In the genomic region with DNA sequence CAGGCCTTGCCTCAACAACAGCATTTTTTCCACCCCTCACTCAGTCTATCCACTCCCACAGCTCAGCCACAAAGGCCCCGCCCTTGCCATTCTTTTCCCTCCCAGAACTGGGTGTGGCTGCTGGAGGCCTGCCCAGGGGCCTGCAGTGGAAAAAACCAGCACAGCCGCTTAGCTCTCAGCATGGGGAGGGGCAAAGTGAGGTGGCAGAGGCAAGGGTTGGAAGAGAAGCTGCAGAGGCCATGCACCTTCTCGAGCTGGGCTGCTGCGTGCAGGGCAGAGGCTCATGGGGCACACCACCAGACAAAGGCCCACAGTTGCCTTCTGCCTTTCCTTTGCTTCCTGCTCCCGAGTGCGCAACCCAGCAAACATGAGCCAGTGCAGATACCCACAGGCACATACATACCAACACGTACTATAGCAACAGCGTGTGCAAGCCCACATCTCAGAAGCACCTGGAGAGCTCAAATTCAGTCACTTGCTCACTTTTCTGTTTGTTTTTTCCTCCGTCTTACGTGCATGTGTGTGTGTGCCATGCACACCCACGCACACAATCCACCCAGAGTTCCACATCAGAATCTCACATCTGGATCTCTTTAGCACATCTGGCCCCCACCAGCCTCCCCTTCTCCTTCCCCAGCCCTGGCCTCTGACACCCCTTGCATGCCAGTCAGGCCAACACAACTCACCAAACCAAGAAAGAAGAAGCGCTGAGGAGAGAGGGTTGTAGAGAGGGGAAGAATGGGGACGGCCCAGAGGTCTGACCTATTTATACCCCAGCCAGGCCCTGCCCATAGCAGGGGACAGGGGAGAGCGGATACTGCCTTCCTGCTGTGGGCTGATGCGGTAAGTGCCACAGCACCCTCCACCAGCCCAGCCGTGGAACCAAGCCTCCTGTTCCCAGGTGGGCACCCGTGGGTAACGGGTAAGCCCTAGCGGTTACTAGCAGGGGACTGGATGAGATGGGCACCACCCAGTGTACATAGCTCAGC, we compare ENCODE assay signal across 8 cellular contexts. TPM values are rescaled to one million over a fixed set of nuclear protein-coding genes. Genes with fewer than 3 reads are reported as not detected.
DNase-seq lines count a peak whose midpoint lies in the region; ATAC-seq and TF ChIP-seq lines count a peak whose summit lies in the region.

S100A4 (minus strand) TSS at position 740 of the 989 bp plus-strand sequence. CDS start 1,012 bp downstream, outside the sequence.

- no peak for TF ChIP-seq CTCF in natural killer cell (IDR thresholded peaks at IDR 0.05)

- peak within 1 kb of the TSS; percentile 29 for H3K4me3 ChIP-seq in Jurkat, Clone E6-1 (ENCODE audit: low read length)

- ATAC-seq in activated T-cell treated with anti-CD3 and anti-CD28 coated beads, Interleukin-2, amount 50 U/mL, for 4 hours, result peak; percentile 88 to 90
- peak; percentile 81 to 88 (median 88) for ATAC-seq in natural killer cell
- peak; percentile 84 to 85 for ATAC-seq in stimulated activated naive B cell treated with anti-CD40 and anti-IgM and Interleukin-4, amounts not matched to agents 10 μg/mL and 1 μg/mL and 100 μg/mL, for 72 hours (replicated peaks)

- DNase-seq in NCI-H1417 (lab: John Stamatoyannopoulos, UW) (peak; percentile 74 to 99 (median 81)), NCI-H1417 treated with DMSO at 0.1 percent for 48 hours (lab: John Stamatoyannopoulos, UW) (no peak), RPMI7951 (ENCODE audit: low read depth) (peak; percentile 96), fibroblast of gingiva (ENCODE audit: low read depth) (peak; percentile 96), natural killer cell (peak; percentile 50)
- DNase-seq in Jurkat, Clone E6-1 (ENCODE audit: low read depth, low spot score), result peak; percentile 94
- DNase-seq in activated T-cell treated with anti-CD3 and anti-CD28 coated beads, Interleukin-2, amount 50 U/mL, for 4 hours, result peak; percentile 87
- DNase-seq in stimulated activated naive B cell treated with anti-CD40 and anti-IgM and Interleukin-4, amounts not matched to agents 10 μg/mL and 1 μg/mL and 100 μg/mL, for 72 hours, result peak; percentile 83

- peak within 1 kb of the TSS; percentile 80 for H3K4me3 Mint-ChIP-seq in activated T-cell treated with anti-CD3 and anti-CD28 coated beads, Interleukin-2, amount 50 U/mL, for 4 hours
- peak within 1 kb of the TSS; percentile 98 for H3K4me3 Mint-ChIP-seq in natural killer cell
- H3K4me3 Mint-ChIP-seq in stimulated activated naive B cell treated with anti-CD40 and anti-IgM and Interleukin-4, amounts not matched to agents 10 μg/mL and 1 μg/mL and 100 μg/mL, for 72 hours, result peak within 1 kb of the TSS; percentile 87 to 90

- H3K9me3 Mint-ChIP-seq in activated T-cell treated with anti-CD3 and anti-CD28 coated beads, Interleukin-2, amount 50 U/mL, for 4 hours, result no peaks in the 10 kb centered on the region
- H3K9me3 Mint-ChIP-seq in natural killer cell, result no peaks in the 10 kb centered on the region
- peaks cover 0 to 4% of the 10 kb centered on the region in 2 donors for H3K9me3 Mint-ChIP-seq in stimulated activated naive B cell treated with anti-CD40 and anti-IgM and Interleukin-4, amounts not matched to agents 10 μg/mL and 1 μg/mL and 100 μg/mL, for 72 hours

- peaks cover 9% of the 10 kb centered on the region for H3K36me3 Mint-ChIP-seq in activated T-cell treated with anti-CD3 and anti-CD28 coated beads, Interleukin-2, amount 50 U/mL, for 4 hours (ENCODE audit: insufficient read depth)
- H3K36me3 Mint-ChIP-seq in natural killer cell, result no peaks in the 10 kb centered on the region
- H3K36me3 Mint-ChIP-seq in stimulated activated naive B cell treated with anti-CD40 and anti-IgM and Interleukin-4, amounts not matched to agents 10 μg/mL and 1 μg/mL and 100 μg/mL, for 72 hours, result peaks cover 19 to 38% of the 10 kb centered on the region in 2 donors

- peaks cover 69% of the 10 kb centered on the region for H3K4me1 Mint-ChIP-seq in activated T-cell treated with anti-CD3 and anti-CD28 coated beads, Interleukin-2, amount 50 U/mL, for 4 hours (ENCODE audit: low read depth)
- H3K4me1 Mint-ChIP-seq in natural killer cell, result peaks cover 57 to 84% of the 10 kb centered on the region in 2 donors
- H3K4me1 Mint-ChIP-seq in stimulated activated naive B cell treated with anti-CD40 and anti-IgM and Interleukin-4, amounts not matched to agents 10 μg/mL and 1 μg/mL and 100 μg/mL, for 72 hours, result peaks cover 50 to 71% of the 10 kb centered on the region in 2 donors

- intact Hi-C loops in natural killer cell (cut with micrococcal nuclease), result loop anchor here (1.0 kb wide), 1 partner anchor 9 kb away; no protein-coding TSS in a partner anchor

- H3K27me3 Mint-ChIP-seq in activated T-cell treated with anti-CD3 and anti-CD28 coated beads, Interleukin-2, amount 50 U/mL, for 4 hours (ENCODE audit: low read depth), result no peaks in the 10 kb centered on the region
- H3K27me3 Mint-ChIP-seq in natural killer cell (ENCODE audit: low read depth in 2 of 2), result no peaks in the 10 kb centered on the region
- H3K27me3 Mint-ChIP-seq in stimulated activated naive B cell treated with anti-CD40 and anti-IgM and Interleukin-4, amounts not matched to agents 10 μg/mL and 1 μg/mL and 100 μg/mL, for 72 hours, result peaks cover 0 to 13% of the 10 kb centered on the region in 2 donors

- H3K27ac Mint-ChIP-seq in natural killer cell, result peak within 1 kb of the TSS; percentile 94 to 98
- peak within 1 kb of the TSS; percentile 96 for H3K27ac Mint-ChIP-seq in stimulated activated naive B cell treated with anti-CD40 and anti-IgM and Interleukin-4, amounts not matched to agents 10 μg/mL and 1 μg/mL and 100 μg/mL, for 72 hours

RNA-seq across cellular contexts. Expression of gene S100A4, which starts in this region (rescaled TPM):
- polyA plus RNA-seq in Jurkat, Clone E6-1 (2012; ENCODE audit: insufficient read depth, insufficient read length), result 41.9 TPM
- total RNA-seq in RPMI7951 (2014; rRNA removed; shearing (Covaris generic)), result 836 and 954 TPM in 2 replicates
- 10 to 100 TPM; 19.6 to 40.3 (median 21.7) TPM for total RNA-seq in activated T-cell treated with anti-CD3 and anti-CD28 coated beads, Interleukin-2, amount 50 U/mL, for 4 hours
- 100 to 1,000 TPM; 509 to 689 (median 597) TPM for total RNA-seq in natural killer cell

Comparison
In these comparisons a context has a peak if more than half of its experiments do, and no peak if none do; other contexts are left out.
1. RNA of gene S100A4 (total RNA-seq): 836 to 954 TPM in RPMI7951 and 509 to 689 TPM in natural killer cell; 19.6 to 40.3 TPM in activated T-cell treated with anti-CD3 and anti-CD28 coated beads, Interleukin-2, amount 50 U/mL, for 4 hours; every median in the first group is over 10 times any median in the second.
2. Peak in every context shown above with its lines, with median percentiles within 50 percentile points of each other: ATAC-seq and H3K4me3 Mint-ChIP-seq.